ENCODE assay signal across 8 cellular contexts in genomic region chr5:59724482-59725392, GRCh38.
DNase-seq lines count a peak whose midpoint lies in the region; ATAC-seq and TF ChIP-seq lines count a peak whose summit lies in the region.

No MANE protein-coding gene starts in this region.

- CTCF ChIA-PET in HCT116 (lab: Charles Lee): interaction anchor here (0.6 to 1.3 kb wide), 3 partner anchors 51 to 336 kb away, joined by 3 to 4 read pairs (median 3); no protein-coding TSS in a partner anchor

- intact Hi-C loops in left ventricle myocardium inferior (cut with micrococcal nuclease): no loop called here
- intact Hi-C loops in cardiac septum (cut with DNase I): no loop called here
- intact Hi-C loops in HCT116 (cut with micrococcal nuclease): loop anchor here (2.0 to 5.0 kb wide), 2 partner anchors 218 to 332 kb away; no protein-coding TSS in a partner anchor

- TF ChIP-seq RAD21 in HCT116 (IDR thresholded peaks at IDR 0.05; ENCODE audit: low read depth): peak; percentile 50; the same call in 1 of the 2 replicates

- peak; percentile 66 for TF ChIP-seq CTCF in left ventricle myocardium inferior (IDR thresholded peaks at IDR 0.05; ENCODE audit: borderline replicate concordance)
- TF ChIP-seq CTCF in HCT116 (IDR thresholded peaks at IDR 0.05 in 2 of 3, conservative IDR thresholded peaks at IDR 0.05 in 1 of 3; ENCODE audit: borderline replicate concordance in 1 of 3, insufficient read depth in 1 of 3, low read depth in 2 of 3, low read length in 2 of 3): peak; percentile 46 to 68 (median 66); a peak in 5 of 6 replicates
- TF ChIP-seq CTCF in brain (conservative IDR thresholded peaks at IDR 0.05): peak; percentile 48 to 69
- TF ChIP-seq CTCF in mesothelial cell of epicardium (IDR thresholded peaks at IDR 0.05; ENCODE audit: unreplicated experiment): peak; percentile 75
- peak in 2 of 4 experiments; percentile 30 to 43 for TF ChIP-seq CTCF in gastroesophageal sphincter (IDR thresholded peaks at IDR 0.05)

- no peaks in the 10 kb centered on the region for H3K9me2 ChIP-seq in HCT116 (ENCODE audit: insufficient read depth)

- peak; percentile 83 for ATAC-seq in HCT116
- ATAC-seq in gastroesophageal sphincter: no peak

- H3K4me1 ChIP-seq in left ventricle myocardium inferior (no peaks in the 10 kb centered on the region), HCT116 (ENCODE audit: control insufficient read depth in 1 of 2, insufficient read depth in 2 of 2, low read length in 2 of 2) (no peaks in the 10 kb centered on the region), gastroesophageal sphincter (no peaks in the 10 kb centered on the region)

- H3K9me3 ChIP-seq in left ventricle myocardium inferior (replicated peaks) (no peaks in the 10 kb centered on the region), HCT116 (ENCODE audit: control insufficient read depth in 1 of 2, insufficient read depth in 1 of 2, low read depth in 1 of 2, low read length in 2 of 2) (no peaks in the 10 kb centered on the region), gastroesophageal sphincter (no peaks in the 10 kb centered on the region)

- H3K27ac Mint-ChIP-seq in brain (no peak overlapping the region), mesothelial cell of epicardium (peak overlapping the region; percentile 92)

- POLR2A ChIA-PET in HCT116 (lab: Charles Lee): no interaction called here

- H3K4me1 Mint-ChIP-seq in brain: peaks cover 51% of the 10 kb centered on the region
- H3K4me1 Mint-ChIP-seq in mesothelial cell of epicardium: peaks cover 46% of the 10 kb centered on the region

- H3K36me3 ChIP-seq in left ventricle myocardium inferior: no peaks in the 10 kb centered on the region
- H3K36me3 ChIP-seq in HCT116 (ENCODE audit: control insufficient read depth in 1 of 2, insufficient read depth in 2 of 2, low read length in 2 of 2): no peaks in the 10 kb centered on the region
- no peaks in the 10 kb centered on the region for H3K36me3 ChIP-seq in gastroesophageal sphincter

- TF ChIP-seq POLR2A in HCT116 (IDR thresholded peaks at IDR 0.05; ENCODE audit: borderline replicate concordance, extremely low read depth, insufficient read depth, insufficient read length) (no peak), gastroesophageal sphincter (IDR thresholded peaks at IDR 0.05) (no peak)

- no TSS peak for BruUV-seq in HCT116 (replicated peaks; lab: Mats Ljungman, UMichigan)

- H3K27ac ChIP-seq in left ventricle myocardium inferior (replicated peaks) (no peak overlapping the region), HCT116 (ENCODE audit: low read depth, low read length) (no peak overlapping the region), gastroesophageal sphincter (no peak overlapping the region)

- RAD21 ChIA-PET in HCT116 (lab: Charles Lee; ENCODE audit: low non-redundant PET in 1 of 2, low total read pairs in 2 of 2, uncharacterized antibody in 2 of 2, unreplicated experiment in 2 of 2): no interaction called here

- no peaks in the 10 kb centered on the region for H3K36me3 Mint-ChIP-seq in brain
- H3K36me3 Mint-ChIP-seq in mesothelial cell of epicardium: peaks cover 7% of the 10 kb centered on the region

- no peaks in the 10 kb centered on the region for H3K79me2 ChIP-seq in HCT116 (ENCODE audit: insufficient read depth, low read length)

- no peaks in the 10 kb centered on the region for H3K9me3 Mint-ChIP-seq in brain
- peaks cover 3% of the 10 kb centered on the region for H3K9me3 Mint-ChIP-seq in mesothelial cell of epicardium

- no peak overlapping the region for H3K4me3 Mint-ChIP-seq in brain
- no peak overlapping the region for H3K4me3 Mint-ChIP-seq in mesothelial cell of epicardium

- no peak overlapping the region for H3K4me3 ChIP-seq in left ventricle myocardium inferior
- H3K4me3 ChIP-seq in HCT116 (replicated peaks in 1 of 2; ENCODE audit: low read depth in 1 of 2, low read length in 2 of 2): no peak overlapping the region
- no peak overlapping the region for H3K4me3 ChIP-seq in gastroesophageal sphincter

- DNase-seq in left ventricle myocardium inferior (no peak), cardiac septum (ENCODE audit: low spot score) (no peak), HCT116 (ENCODE audit: low read depth, low spot score) (peak; percentile 12), NCI-H2227 treated with DMSO at 0.1 percent for 48 hours (lab: John Stamatoyannopoulos, UW) (peak; percentile 16), mesothelial cell of epicardium (ENCODE audit: low spot score in 2 of 2, unreplicated experiment in 2 of 2) (no peak), ecto neural progenitor cell (ENCODE audit: low spot score) (no peak)

- no peak overlapping the region for H2AFZ ChIP-seq in HCT116 (ENCODE audit: low read depth, low read length, poor library complexity, severe bottlenecking)

- no peak for TF ChIP-seq EP300 in gastroesophageal sphincter (IDR thresholded peaks at IDR 0.05)

- H3K4me2 ChIP-seq in HCT116 (ENCODE audit: low read length): no peak overlapping the region

- H3K27me3 ChIP-seq in left ventricle myocardium inferior (ENCODE audit: low read depth): no peaks in the 10 kb centered on the region
- 0 out of 2 replicates have a peak, but pooled peaks cover 3% of the 10 kb centered on the region for H3K27me3 ChIP-seq in HCT116 (ENCODE audit: insufficient read depth, low read length)
- no peaks in the 10 kb centered on the region for H3K27me3 ChIP-seq in gastroesophageal sphincter

- no peaks in the 10 kb centered on the region for H3K27me3 Mint-ChIP-seq in brain
- H3K27me3 Mint-ChIP-seq in mesothelial cell of epicardium (ENCODE audit: low read depth): no peaks in the 10 kb centered on the region

- no peaks in the 10 kb centered on the region for H4K20me1 ChIP-seq in HCT116 (ENCODE audit: insufficient read depth)

- no peak overlapping the region for H3K9ac ChIP-seq in HCT116 (ENCODE audit: low read length)

- WGBS in gastroesophageal sphincter (ENCODE audit: low coverage in 1 of 2), 2 donors: 85 to 87% methylated on average over 4 of the region's 4 CpGs

TF ChIP-seq in HCT116, 20 proteins besides CTCF, POLR2A, EP300 and RAD21:
- TF ChIP-seq ELF1 (IDR thresholded peaks at IDR 0.05; ENCODE audit: borderline replicate concordance, low read depth): no peak
- no peak for TF ChIP-seq TCF7L2 (IDR thresholded peaks at IDR 0.05; ENCODE audit: borderline replicate concordance, extremely low read depth, insufficient read depth, insufficient read length)
- TF ChIP-seq CBX3 (IDR thresholded peaks at IDR 0.05; ENCODE audit: low read depth): no peak
- no peak for TF ChIP-seq EZH2phosphoT487 (IDR thresholded peaks at IDR 0.05; ENCODE audit: borderline replicate concordance)

Comparison
In these comparisons a context has a peak if more than half of its experiments do, and no peak if none do; other contexts are left out.
1. DNase-seq: peak in HCT116 (single experiment) and NCI-H2227 treated with DMSO at 0.1 percent for 48 hours (single experiment); none in left ventricle myocardium inferior (single experiment), cardiac septum (single experiment), mesothelial cell of epicardium (0 of 2) and ecto neural progenitor cell (single experiment).